Comparison of ENCODE assay signal across 7 cellular contexts in the genomic region with DNA sequence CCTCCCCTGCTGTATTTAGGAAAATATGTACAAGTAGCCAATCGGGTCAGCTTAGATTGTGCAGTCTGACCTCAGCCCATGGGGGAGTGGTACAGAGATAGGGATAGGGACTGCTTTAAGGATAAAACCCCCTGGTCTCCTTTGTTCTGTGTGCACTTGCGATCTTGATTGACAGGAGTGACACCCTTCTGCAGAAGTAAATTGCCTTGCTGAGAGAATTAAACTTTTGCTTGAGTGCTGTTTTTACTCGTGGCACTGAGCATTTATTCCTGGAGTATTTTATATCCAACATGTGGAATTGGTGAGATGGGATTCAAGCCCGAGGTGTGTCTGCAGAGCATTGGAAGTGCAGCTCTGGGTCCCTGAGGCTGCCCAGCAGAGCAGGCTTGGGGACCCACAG.
"Had no signal": no experiment of that assay in that cellular context is flagged by ENCODE, and none has a peak within 500 bp of the region (broad histone marks: within the 10 kb centered on the region; RNA-seq: fewer than 3 reads in every experiment).

No MANE protein-coding gene starts in this region.

- H3K4me3 Mint-ChIP-seq: GM23338, H9 had no signal

- ATAC-seq: GM23338, HepG2 had no signal

- H3K27ac Mint-ChIP-seq: GM23338, H9, IgD-negative memory B cell had no signal

- H3K27ac ChIP-seq: HL-60 had no signal

- H3K4me2 ChIP-seq: GM23338 had no signal

- H2AFZ ChIP-seq: GM23338 had no signal

- H3K36me3 Mint-ChIP-seq: IgD-negative memory B cell had no signal

- DNase-seq: H9, HCEC 1CT, KG1 had no signal

- H3K4me3 ChIP-seq: GM23338 had no signal
